ENCODE assay signal across 1 cellular context in the genomic region with DNA sequence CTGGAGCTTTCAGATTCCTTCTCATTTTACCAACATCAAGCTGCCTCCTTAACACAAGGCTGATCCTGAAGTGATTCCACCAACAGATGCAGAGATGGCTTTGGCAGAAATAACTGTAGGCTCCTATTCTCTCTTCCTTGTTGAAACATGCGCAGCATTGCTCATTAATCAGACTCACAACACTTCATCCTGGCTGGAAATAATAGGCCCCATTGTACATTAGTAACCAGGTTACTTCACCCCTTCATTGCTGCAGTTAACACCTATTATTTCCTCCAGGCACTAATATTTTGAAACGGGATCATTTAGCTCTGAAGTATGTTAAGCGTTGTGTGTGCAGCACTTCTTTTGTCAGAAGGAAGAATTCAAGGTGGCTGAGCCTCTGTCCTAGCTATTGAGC.
TF ChIP-seq lines count a peak whose summit lies in the region.

No MANE protein-coding gene starts in this region.

TF ChIP-seq in WTC11, 78 proteins besides CTCF, POLR2A, EP300 and RAD21 (continued from another document):
- TF ChIP-seq, protein P1, sequence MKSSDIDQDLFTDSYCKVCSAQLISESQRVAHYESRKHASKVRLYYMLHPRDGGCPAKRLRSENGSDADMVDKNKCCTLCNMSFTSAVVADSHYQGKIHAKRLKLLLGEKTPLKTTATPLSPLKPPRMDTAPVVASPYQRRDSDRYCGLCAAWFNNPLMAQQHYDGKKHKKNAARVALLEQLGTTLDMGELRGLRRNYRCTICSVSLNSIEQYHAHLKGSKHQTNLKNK (CRISPR knock-in tag; IDR thresholded peaks at IDR 0.05) = no peak
- TF ChIP-seq NFYB (CRISPR knock-in tag; conservative IDR thresholded peaks at IDR 0.05; ENCODE audit: low read depth) = no peak
- no peak for TF ChIP-seq FOXJ3 (CRISPR knock-in tag; IDR thresholded peaks at IDR 0.05; ENCODE audit: borderline replicate concordance)
- no peak for TF ChIP-seq HMGA2 (CRISPR knock-in tag; IDR thresholded peaks at IDR 0.05)
- no peak for TF ChIP-seq ZNF232 (CRISPR knock-in tag; IDR thresholded peaks at IDR 0.05)
- no peak for TF ChIP-seq TEAD1 (CRISPR knock-in tag; IDR thresholded peaks at IDR 0.05)
- TF ChIP-seq IRF2 (CRISPR knock-in tag; IDR thresholded peaks at IDR 0.05; ENCODE audit: borderline replicate concordance, low read depth) = no peak
- TF ChIP-seq FOXK1 (CRISPR knock-in tag; IDR thresholded peaks at IDR 0.05) = no peak
- no peak for TF ChIP-seq ZNF671 (CRISPR knock-in tag; IDR thresholded peaks at IDR 0.05)
- TF ChIP-seq NFATC4 (CRISPR knock-in tag; IDR thresholded peaks at IDR 0.05) = no peak
- no peak for TF ChIP-seq ZNF423 (CRISPR knock-in tag; IDR thresholded peaks at IDR 0.05)
- no peak for TF ChIP-seq USF1 (CRISPR knock-in tag; IDR thresholded peaks at IDR 0.05)
- TF ChIP-seq, protein P2, sequence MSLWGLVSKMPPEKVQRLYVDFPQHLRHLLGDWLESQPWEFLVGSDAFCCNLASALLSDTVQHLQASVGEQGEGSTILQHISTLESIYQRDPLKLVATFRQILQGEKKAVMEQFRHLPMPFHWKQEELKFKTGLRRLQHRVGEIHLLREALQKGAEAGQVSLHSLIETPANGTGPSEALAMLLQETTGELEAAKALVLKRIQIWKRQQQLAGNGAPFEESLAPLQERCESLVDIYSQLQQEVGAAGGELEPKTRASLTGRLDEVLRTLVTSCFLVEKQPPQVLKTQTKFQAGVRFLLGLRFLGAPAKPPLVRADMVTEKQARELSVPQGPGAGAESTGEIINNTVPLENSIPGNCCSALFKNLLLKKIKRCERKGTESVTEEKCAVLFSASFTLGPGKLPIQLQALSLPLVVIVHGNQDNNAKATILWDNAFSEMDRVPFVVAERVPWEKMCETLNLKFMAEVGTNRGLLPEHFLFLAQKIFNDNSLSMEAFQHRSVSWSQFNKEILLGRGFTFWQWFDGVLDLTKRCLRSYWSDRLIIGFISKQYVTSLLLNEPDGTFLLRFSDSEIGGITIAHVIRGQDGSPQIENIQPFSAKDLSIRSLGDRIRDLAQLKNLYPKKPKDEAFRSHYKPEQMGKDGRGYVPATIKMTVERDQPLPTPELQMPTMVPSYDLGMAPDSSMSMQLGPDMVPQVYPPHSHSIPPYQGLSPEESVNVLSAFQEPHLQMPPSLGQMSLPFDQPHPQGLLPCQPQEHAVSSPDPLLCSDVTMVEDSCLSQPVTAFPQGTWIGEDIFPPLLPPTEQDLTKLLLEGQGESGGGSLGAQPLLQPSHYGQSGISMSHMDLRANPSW (CRISPR knock-in tag; conservative IDR thresholded peaks at IDR 0.05; ENCODE audit: low read depth) = no peak
